Comparison of ENCODE assay signal across 8 cellular contexts in the genomic region with DNA sequence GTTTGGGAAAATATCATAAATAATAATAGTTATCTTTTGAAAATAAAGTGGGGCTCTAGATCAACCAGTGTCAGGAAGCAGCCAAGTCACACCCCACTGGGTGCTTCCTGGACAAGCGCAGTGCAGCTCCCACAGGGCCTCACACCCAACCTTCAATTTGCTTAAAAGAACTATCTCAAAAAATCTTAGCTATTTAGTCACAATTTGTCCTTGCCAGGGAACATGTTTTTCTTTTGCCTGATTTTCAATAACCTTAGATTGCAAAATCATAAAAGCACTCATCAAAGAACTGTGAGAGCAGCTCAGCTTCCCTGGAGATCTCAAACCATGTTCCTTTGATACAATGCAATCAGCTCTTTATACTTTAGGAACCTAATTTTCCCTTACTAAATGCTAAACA. TPM values are rescaled to one million over a fixed set of nuclear protein-coding genes. Genes with fewer than 3 reads are reported as not detected.
A peak's percentile ranks its signal among the peaks of the same experiment; 100 is the strongest.
DNase-seq lines count a peak whose midpoint lies in the region; ATAC-seq and TF ChIP-seq lines count a peak whose summit lies in the region.

No MANE protein-coding gene starts in this region.

- intact Hi-C loops in esophagus squamous epithelium (cut with DNase I), result no loop called here

- ATAC-seq in GM18909 (IDR thresholded peaks at IDR 0.05; ENCODE audit: poor library complexity, unreplicated experiment), result no peak

- H3K36me3 ChIP-seq in ES-I3 (ENCODE audit: insufficient read depth, low read length) (no peaks in the 10 kb centered on the region), SU-DHL-6 (ENCODE audit: low read length) (no peaks in the 10 kb centered on the region), esophagus squamous epithelium (no peaks in the 10 kb centered on the region), rectal smooth muscle tissue (ENCODE audit: control insufficient read depth, insufficient read depth, low read length) (no peaks in the 10 kb centered on the region)

- peak overlapping the region; percentile 87 for H3K4me2 ChIP-seq in SU-DHL-6 (ENCODE audit: low read depth, low read length, poor library complexity, severe bottlenecking)

- peaks cover 41% of the 10 kb centered on the region for H3K79me2 ChIP-seq in SU-DHL-6 (ENCODE audit: insufficient read depth, low read length)

- H2AFZ ChIP-seq in SU-DHL-6 (ENCODE audit: low read depth, low read length, severe bottlenecking), result peak overlapping the region; percentile 42

- H3K27ac ChIP-seq in SU-DHL-6 (ENCODE audit: low read depth, low read length), result peak overlapping the region; percentile 97
- peak overlapping the region; percentile 93 to 97 (median 96) for H3K27ac ChIP-seq in esophagus squamous epithelium
- peak overlapping the region; percentile 94 for H3K27ac ChIP-seq in rectal smooth muscle tissue (ENCODE audit: low read depth, low read length)

- TF ChIP-seq CTCF in SU-DHL-6 (IDR thresholded peaks at IDR 0.05; ENCODE audit: insufficient read depth, low read length, poor library complexity, severe bottlenecking) (no peak), esophagus squamous epithelium (IDR thresholded peaks at IDR 0.05) (no peak)

- no peaks in the 10 kb centered on the region for H3K9me2 ChIP-seq in SU-DHL-6 (replicated peaks; ENCODE audit: insufficient read depth, low read length)

- no peaks in the 10 kb centered on the region for H4K20me1 ChIP-seq in SU-DHL-6 (ENCODE audit: low read depth, low read length)

- DNase-seq in esophagus squamous epithelium (lab: John Stamatoyannopoulos, UW), result no peak
- no peak for DNase-seq in hepatic stellate cell (ENCODE audit: low spot score)
- no peak for DNase-seq in AML-193 (lab: John Stamatoyannopoulos, UW)
- DNase-seq in DMS153 (lab: John Stamatoyannopoulos, UW), result no peak

- 50 to 79% methylated on average over 1 of the region's 1 CpG for WGBS in esophagus squamous epithelium, 2 donors

- no peaks in the 10 kb centered on the region for H3K27me3 ChIP-seq in SU-DHL-6 (ENCODE audit: low read length)
- H3K27me3 ChIP-seq in esophagus squamous epithelium, result no peaks in the 10 kb centered on the region
- no peaks in the 10 kb centered on the region for H3K27me3 ChIP-seq in rectal smooth muscle tissue (ENCODE audit: control insufficient read depth, insufficient read depth, low read length)

- H3K4me1 ChIP-seq in ES-I3 (ENCODE audit: insufficient read depth, low read length) (peaks cover 8% of the 10 kb centered on the region), esophagus squamous epithelium (peaks cover 15 to 56% (median 31%) of the 10 kb centered on the region in 3 donors), rectal smooth muscle tissue (ENCODE audit: control insufficient read depth, insufficient read depth, low read length) (peaks cover 9% of the 10 kb centered on the region)

- H3K4me3 ChIP-seq in SU-DHL-6 (ENCODE audit: insufficient read depth, low read length, poor library complexity, severe bottlenecking) (no peak overlapping the region), esophagus squamous epithelium (no peak overlapping the region), rectal smooth muscle tissue (ENCODE audit: low read length) (no peak overlapping the region)

- H3K9ac ChIP-seq in ES-I3 (ENCODE audit: low read depth, low read length) (peak overlapping the region; percentile 67; the same call in 1 of the 2 replicates), SU-DHL-6 (ENCODE audit: low read length) (peak overlapping the region; percentile 82), rectal smooth muscle tissue (ENCODE audit: low read length) (peak overlapping the region; percentile 72)

- H3F3A ChIP-seq in SU-DHL-6 (ENCODE audit: insufficient read depth), result peaks cover 41% of the 10 kb centered on the region

- no peak for TF ChIP-seq POLR2A in esophagus squamous epithelium (IDR thresholded peaks at IDR 0.05)

- H3K9me3 ChIP-seq in ES-I3 (ENCODE audit: control insufficient read depth, insufficient read depth, low read length) (no peaks in the 10 kb centered on the region), SU-DHL-6 (ENCODE audit: insufficient read depth, low read length) (no peaks in the 10 kb centered on the region), esophagus squamous epithelium (no peaks in the 10 kb centered on the region)

RNA-seq across cellular contexts. Expression of gene NCOA7, which starts 1.6 kb away (rescaled TPM):
- total RNA-seq in esophagus squamous epithelium, result 10 to 100 TPM; 30.9 to 85.1 (median 45.8) TPM

RNA-seq across cellular contexts. Expression of gene HEY2, which starts 39.7 kb away (rescaled TPM):
- total RNA-seq in esophagus squamous epithelium, result 1 to 10 TPM in 2 of 4 donors, under 1 TPM in 1, not detected in 1; 0.61 to 2.8 (median 1.3) TPM
